Comparison of ENCODE assay signal across 8 cellular contexts in genomic region chr16:68022278-68022727, GRCh38. TPM values are rescaled to one million over a fixed set of nuclear protein-coding genes. Genes with fewer than 3 reads are reported as not detected.
A peak's percentile ranks its signal among the peaks of the same experiment; 100 is the strongest.
DNase-seq lines count a peak whose midpoint lies in the region; ATAC-seq, FAIRE-seq and TF ChIP-seq lines count a peak whose summit lies in the region.

No MANE protein-coding gene starts in this region.

- H3K27ac ChIP-seq in GM12878 (ENCODE audit: control insufficient read depth, insufficient read depth) (peak overlapping the region; percentile 87), transverse colon (peak overlapping the region; percentile 80 to 91 (median 88))

- no peak for FAIRE-seq in GM12878 (lab: Jason Lieb, UNC)

- DNase-seq in GM06990 (ENCODE audit: extremely low read depth, insufficient read length), result no peak
- DNase-seq in GM12878 (ENCODE audit: low read depth, low spot score), result no peak
- DNase-seq in lower leg skin (ENCODE audit: low spot score in 2 of 2), result no peak
- DNase-seq in transverse colon, result no peak
- DNase-seq in SHP77 treated with DMSO at 0.1 percent for 48 hours (lab: John Stamatoyannopoulos, UW), result no peak
- DNase-seq in globus pallidus (ENCODE audit: low spot score), result no peak
- DNase-seq in NCI-H1694 (lab: John Stamatoyannopoulos, UW), result no peak

- H3K79me2 ChIP-seq in GM12878 (ENCODE audit: control insufficient read depth, insufficient read depth, low read length), result peaks cover 34% of the 10 kb centered on the region

- H3K4me2 ChIP-seq in GM12878 (ENCODE audit: control insufficient read depth, insufficient read depth), result peak overlapping the region; percentile 84

- H3K36me3 ChIP-seq in GM06990 (ENCODE audit: control insufficient read depth, insufficient read depth, low read length), result peaks cover 4% of the 10 kb centered on the region; the same call in 1 of the 2 replicates
- peaks cover 0 to 15% of the 10 kb centered on the region in 2 experiments; a peak in 2 of 4 replicates for H3K36me3 ChIP-seq in GM12878 (ENCODE audit: control insufficient read depth in 2 of 2, insufficient read depth in 2 of 2, low read length in 1 of 2)
- peaks cover 0 to 2% (median 0%) of the 10 kb centered on the region in 4 donors for H3K36me3 ChIP-seq in transverse colon

- SMC1A ChIA-PET in GM12878 (lab: Charles Lee; ENCODE audit: uncharacterized antibody, unreplicated experiment), result interaction anchor here (0.7 to 1.1 kb wide), 3 partner anchors 14 to 130 kb away, joined by 3 read pairs; no protein-coding TSS in a partner anchor

- peak overlapping the region; percentile 99 for H3K9ac ChIP-seq in GM12878 (ENCODE audit: control insufficient read depth, insufficient read depth, low read length)

- RAD21 ChIA-PET in GM12878 (lab: Charles Lee; ENCODE audit: unreplicated experiment), result interaction anchor here (0.9 to 2.7 kb wide), 5 partner anchors 18 to 86 kb away, joined by 3 to 10 read pairs (median 3); no protein-coding TSS in a partner anchor

- H3K4me3 ChIP-seq in GM06990 (replicated peaks; ENCODE audit: low read depth, low read length) (peak overlapping the region; percentile 90), GM12878 (peak overlapping the region; percentile 99), lower leg skin (ENCODE audit: low read depth, poor library complexity, severe bottlenecking) (peak overlapping the region; percentile 94), transverse colon (peak overlapping the region; percentile 81 to 95 (median 87))

- intact Hi-C loops in GM12878 (cut with micrococcal nuclease; ENCODE audit: unreplicated experiment) (no loop called here), lower leg skin (cut with DNase I; ENCODE audit: low total_unique reads) (no loop called here), transverse colon (cut with DNase I; ENCODE audit: low total_unique reads) (no loop called here)

- H3K4me1 ChIP-seq in GM12878 (ENCODE audit: control insufficient read depth, insufficient read depth, low read length), result peaks cover 11% of the 10 kb centered on the region
- peaks cover 8 to 27% (median 21%) of the 10 kb centered on the region in 4 donors for H3K4me1 ChIP-seq in transverse colon

- CTCF ChIA-PET in GM12878 (lab: Yijun Ruan, JAX), result interaction anchor here (0.7 to 2.5 kb wide), 11 partner anchors 15 to 350 kb away, joined by 3 to 13 read pairs (median 4); no protein-coding TSS in a partner anchor

- TF ChIP-seq POLR2A in GM12878 (IDR thresholded peaks at IDR 0.05; ENCODE audit: low read depth, low read length) (no peak), lower leg skin (IDR thresholded peaks at IDR 0.05) (no peak), transverse colon (IDR thresholded peaks at IDR 0.05) (no peak)

- no peaks in the 10 kb centered on the region for H3K9me3 ChIP-seq in GM12878 (replicated peaks; ENCODE audit: control insufficient read depth, insufficient read depth, low read length)
- no peaks in the 10 kb centered on the region for H3K9me3 ChIP-seq in transverse colon

- no peak for TF ChIP-seq EP300 in GM12878 (IDR thresholded peaks at IDR 0.05; ENCODE audit: borderline replicate concordance in 1 of 2, control insufficient read depth in 1 of 2, low read depth in 2 of 2, low read length in 2 of 2)
- no peak for TF ChIP-seq EP300 in transverse colon (IDR thresholded peaks at IDR 0.05; ENCODE audit: low read depth)

- in situ Hi-C loops in GM12878 (cut with MboI), result no loop called here
- in situ Hi-C loops in transverse colon (cut with MboI; ENCODE audit: low pct_ligation_motif_present in 1 of 4, low pct_unique_long_range_greater_than_20kb in 1 of 4, low sequenced_read_pairs in 3 of 4), result no loop called here

- ATAC-seq in HG03442 (IDR thresholded peaks at IDR 0.05; ENCODE audit: unreplicated experiment) (peak; percentile 2), GM12878 (peak; percentile 48)

- POLR2A ChIA-PET in GM12878 (lab: Charles Lee), result interaction anchor here (0.8 to 1.4 kb wide), 7 partner anchors 9 to 149 kb away, joined by 3 to 5 read pairs (median 4); partner anchors contain the start of gene EDC4

- peak overlapping the region; percentile 92 for H2AFZ ChIP-seq in GM12878 (ENCODE audit: control insufficient read depth, low read depth, low read length)

- no TSS peak for BruUV-seq in GM12878 (replicated peaks; lab: Mats Ljungman, UMichigan)

- TF ChIP-seq CTCF in GM06990 (IDR thresholded peaks at IDR 0.05; ENCODE audit: insufficient read depth, low read length, poor library complexity, severe bottlenecking) (no peak), GM12878 (IDR thresholded peaks at IDR 0.05 in 2 of 3, conservative IDR thresholded peaks at IDR 0.05 in 1 of 3; ENCODE audit: control insufficient read depth in 2 of 3, extremely low read depth in 1 of 3, insufficient read depth in 1 of 3, low read depth in 3 of 3, low read length in 3 of 3) (no peak), lower leg skin (IDR thresholded peaks at IDR 0.05) (no peak), transverse colon (IDR thresholded peaks at IDR 0.05) (no peak)

- no peaks in the 10 kb centered on the region for H4K20me1 ChIP-seq in GM12878 (ENCODE audit: control insufficient read depth, insufficient read depth)

- H3K27me3 ChIP-seq in GM06990 (replicated peaks; ENCODE audit: control insufficient read depth, insufficient read depth, low read length) (no peaks in the 10 kb centered on the region), GM12878 (replicated peaks in 1 of 2; ENCODE audit: control insufficient read depth in 2 of 2, insufficient read depth in 2 of 2, low read length in 1 of 2) (no peaks in the 10 kb centered on the region), transverse colon (no peaks in the 10 kb centered on the region)

- no peak for TF ChIP-seq RAD21 in GM12878 (IDR thresholded peaks at IDR 0.05; ENCODE audit: insufficient read depth, low read depth, low read length)

- WGBS in GM12878 (ENCODE audit: insufficient coverage, insufficient replicate concordance, low lambda C conversion rate, missing lambda C conversion rate), result 21% methylated on average over 19 of the region's 19 CpGs
- 1 to 8% methylated on average over 15 to 19 of the region's 19 CpGs for WGBS in lower leg skin, 2 donors
- WGBS in transverse colon (ENCODE audit: low coverage in 1 of 2), 2 donors, result 9% methylated on average over 19 of the region's 19 CpGs; no CpG with 5 or more reads in 1 of the 2 donors

RNA-seq across cellular contexts. Expression of gene DDX28, which starts 0.7 kb away (rescaled TPM):
- total RNA-seq in GM12878 (2013; cell fraction: nucleolus; rRNA removed), result 13.7 and 15.9 TPM in 2 replicates
- total RNA-seq in GM12878 (2014; rRNA removed) (20.1 and 24.1 TPM in 2 replicates), GM12878 (2014; rRNA removed; fragmentation: Illumina TruSeq; extraction: Trizol) (14.8 and 15.8 TPM in 2 replicates), GM12878 (2021) (25.4 and 25.5 TPM in 2 replicates), lower leg skin (10 to 100 TPM; 11.0 to 21.1 (median 13.6) TPM), transverse colon (10 to 100 TPM in 1 of 4 donors, 1 to 10 TPM in 3; 4.8 to 13.1 (median 6.2) TPM)
- polyA plus RNA-seq in GM12878 (2011; ENCODE audit: low read depth), result 12.2 TPM
- polyA plus RNA-seq in GM12878 (2011; rRNA removed) (10.3 and 15.3 TPM in 2 replicates), GM12878 (2014; fragmentation: Illumina TruSeq; extraction: Trizol) (14.3 and 14.5 TPM in 2 replicates), GM12878 (2014; fragmentation: Nextera tagmentation; extraction: Ambion mirVana) (1 to 10 TPM; 3.6 to 7.2 TPM), GM12878 (2014; rRNA removed) (29.3 and 32.3 TPM in 2 replicates), GM12878 (2016; fragmentation: Nextera tagmentation; extraction: Ambion mirVana) (10 to 100 TPM; 34.1 to 40.4 TPM)
- 14.2 and 21.8 TPM in 2 replicates for polyA plus RNA-seq in GM12878 (2011; cell fraction: cytosol; rRNA removed)
- 15.9 and 17.2 TPM in 2 replicates for polyA plus RNA-seq in GM12878 (2011; cell fraction: nucleus; rRNA removed)
- 13.2 and 14.4 TPM in 2 replicates for polyA plus RNA-seq in GM12878 (2012)
- polyA minus RNA-seq in GM12878 (2011; rRNA and poly(A)+ RNA removed), result 12.5 and 19.6 TPM in 2 replicates
- 3.5 and 6.2 TPM in 2 replicates for polyA minus RNA-seq in GM12878 (2011; cell fraction: cytosol; rRNA and poly(A)+ RNA removed)
- polyA minus RNA-seq in GM12878 (2011; cell fraction: nucleus; rRNA and poly(A)+ RNA removed), result 12.8 and 17.3 TPM in 2 replicates

RNA-seq across cellular contexts. Expression of gene DUS2, which starts 0.8 kb away (rescaled TPM):
- total RNA-seq in GM12878 (2013; cell fraction: nucleolus; rRNA removed), result 38.8 and 41.3 TPM in 2 replicates
- 28.7 and 33.5 TPM in 2 replicates for total RNA-seq in GM12878 (2014; rRNA removed)
- 25.8 and 26.4 TPM in 2 replicates for total RNA-seq in GM12878 (2014; rRNA removed; fragmentation: Illumina TruSeq; extraction: Trizol)
- 25.2 and 28.1 TPM in 2 replicates for total RNA-seq in GM12878 (2021)
- polyA plus RNA-seq in GM12878 (2011; ENCODE audit: low read depth), result 22.0 TPM
- 12.4 and 17.9 TPM in 2 replicates for polyA plus RNA-seq in GM12878 (2011; rRNA removed)
- 24.7 and 29.1 TPM in 2 replicates for polyA plus RNA-seq in GM12878 (2011; cell fraction: cytosol; rRNA removed)
- 45.5 and 48.1 TPM in 2 replicates for polyA plus RNA-seq in GM12878 (2011; cell fraction: nucleus; rRNA removed)
- polyA plus RNA-seq in GM12878 (2012), result 23.1 and 24.4 TPM in 2 replicates
- 18.9 and 24.6 TPM in 2 replicates for polyA plus RNA-seq in GM12878 (2014; fragmentation: Illumina TruSeq; extraction: Trizol)
- 1 to 10 TPM; 4.8 to 7.8 TPM for polyA plus RNA-seq in GM12878 (2014; fragmentation: Nextera tagmentation; extraction: Ambion mirVana)
- 21.7 and 23.0 TPM in 2 replicates for polyA plus RNA-seq in GM12878 (2014; rRNA removed)
- 10 to 100 TPM; 28.9 to 32.3 TPM for polyA plus RNA-seq in GM12878 (2016; fragmentation: Nextera tagmentation; extraction: Ambion mirVana)
- polyA minus RNA-seq in GM12878 (2011; rRNA and poly(A)+ RNA removed), result 23.3 and 26.8 TPM in 2 replicates
- polyA minus RNA-seq in GM12878 (2011; cell fraction: cytosol; rRNA and poly(A)+ RNA removed), result 10.0 TPM in 2 replicates
- 17.7 and 24.9 TPM in 2 replicates for polyA minus RNA-seq in GM12878 (2011; cell fraction: nucleus; rRNA and poly(A)+ RNA removed)
- total RNA-seq in lower leg skin, result 10 to 100 TPM; 13.7 to 24.0 (median 14.8) TPM
- 10 to 100 TPM in 3 of 4 donors, 1 to 10 TPM in 1; 9.2 to 13.1 (median 11.2) TPM for total RNA-seq in transverse colon

RNA-seq across cellular contexts. Expression of gene DPEP2NB, which starts 6.6 kb away (rescaled TPM):
- not detected in 2 replicates for total RNA-seq in GM12878 (2013; cell fraction: nucleolus; rRNA removed)
- not detected in 2 replicates for total RNA-seq in GM12878 (2014; rRNA removed)
- total RNA-seq in GM12878 (2014; rRNA removed; fragmentation: Illumina TruSeq; extraction: Trizol), result not detected in 2 replicates
- not detected in 2 replicates for total RNA-seq in GM12878 (2021)
- polyA plus RNA-seq in GM12878 (2011; ENCODE audit: low read depth), result not detected
- not detected in 2 replicates for polyA plus RNA-seq in GM12878 (2011; rRNA removed)
- polyA plus RNA-seq in GM12878 (2011; cell fraction: cytosol; rRNA removed), result 0.05 TPM in 1 of 2 replicates, not detected in the other
- polyA plus RNA-seq in GM12878 (2011; cell fraction: nucleus; rRNA removed), result not detected in 2 replicates
- not detected in 2 replicates for polyA plus RNA-seq in GM12878 (2012)
- not detected in 2 replicates for polyA plus RNA-seq in GM12878 (2014; fragmentation: Illumina TruSeq; extraction: Trizol)
- polyA plus RNA-seq in GM12878 (2014; fragmentation: Nextera tagmentation; extraction: Ambion mirVana), result not detected
- not detected in 2 replicates for polyA plus RNA-seq in GM12878 (2014; rRNA removed)
- polyA plus RNA-seq in GM12878 (2016; fragmentation: Nextera tagmentation; extraction: Ambion mirVana), result not detected
- polyA minus RNA-seq in GM12878 (2011; rRNA and poly(A)+ RNA removed), result not detected in 2 replicates
- not detected in 2 replicates for polyA minus RNA-seq in GM12878 (2011; cell fraction: cytosol; rRNA and poly(A)+ RNA removed)
- not detected in 2 replicates for polyA minus RNA-seq in GM12878 (2011; cell fraction: nucleus; rRNA and poly(A)+ RNA removed)
- not detected for total RNA-seq in lower leg skin
- total RNA-seq in transverse colon, result not detected

RNA-seq across cellular contexts. Expression of gene DPEP2, which starts 23.0 kb away (rescaled TPM):
- 1.6 and 3.5 TPM in 2 replicates for total RNA-seq in GM12878 (2013; cell fraction: nucleolus; rRNA removed)
- 2.8 and 3.4 TPM in 2 replicates for total RNA-seq in GM12878 (2014; rRNA removed)
- 0.78 and 1.0 TPM in 2 replicates for total RNA-seq in GM12878 (2014; rRNA removed; fragmentation: Illumina TruSeq; extraction: Trizol)
- 1.9 and 2.7 TPM in 2 replicates for total RNA-seq in GM12878 (2021)
- polyA plus RNA-seq in GM12878 (2011; ENCODE audit: low read depth), result 3.9 TPM
- 0.04 TPM in 1 of 2 replicates, not detected in the other for polyA plus RNA-seq in GM12878 (2011; rRNA removed)
- polyA plus RNA-seq in GM12878 (2011; cell fraction: cytosol; rRNA removed), result 0.15 TPM in 1 of 2 replicates, not detected in the other
- 0.06 and 0.34 TPM in 2 replicates for polyA plus RNA-seq in GM12878 (2011; cell fraction: nucleus; rRNA removed)
- 5.0 and 5.8 TPM in 2 replicates for polyA plus RNA-seq in GM12878 (2012)
- 1.5 and 1.9 TPM in 2 replicates for polyA plus RNA-seq in GM12878 (2014; fragmentation: Illumina TruSeq; extraction: Trizol)
- 1 to 10 TPM in 1 of 2 experiments, under 1 TPM in 1; 0.74 to 1.1 TPM for polyA plus RNA-seq in GM12878 (2014; fragmentation: Nextera tagmentation; extraction: Ambion mirVana)
- polyA plus RNA-seq in GM12878 (2014; rRNA removed), result 2.4 and 2.5 TPM in 2 replicates
- 1 to 10 TPM; 2.5 to 4.0 TPM for polyA plus RNA-seq in GM12878 (2016; fragmentation: Nextera tagmentation; extraction: Ambion mirVana)
- 2.4 TPM in 1 of 2 replicates, not detected in the other for polyA minus RNA-seq in GM12878 (2011; rRNA and poly(A)+ RNA removed)
- not detected in 2 replicates for polyA minus RNA-seq in GM12878 (2011; cell fraction: cytosol; rRNA and poly(A)+ RNA removed)
- not detected in 2 replicates for polyA minus RNA-seq in GM12878 (2011; cell fraction: nucleus; rRNA and poly(A)+ RNA removed)
- 1 to 10 TPM in 3 of 4 donors, under 1 TPM in 1; 0.52 to 5.9 (median 1.7) TPM for total RNA-seq in lower leg skin
- total RNA-seq in transverse colon, result 1 to 10 TPM; 1.5 to 4.4 (median 1.5) TPM

RNA-seq across cellular contexts. Expression of gene DPEP3, which starts 42.0 kb away (rescaled TPM):
- 0.19 TPM in 1 of 2 replicates, not detected in the other for total RNA-seq in GM12878 (2013; cell fraction: nucleolus; rRNA removed)
- total RNA-seq in GM12878 (2014; rRNA removed) (0.11 TPM in 1 of 2 replicates, not detected in the other), GM12878 (2014; rRNA removed; fragmentation: Illumina TruSeq; extraction: Trizol) (not detected in 2 replicates), GM12878 (2021) (not detected in 2 replicates), lower leg skin (under 1 TPM in 2 of 4 donors, not detected in 2; 0.15 to 0.26 TPM), transverse colon (not detected)
- not detected for polyA plus RNA-seq in GM12878 (2011; ENCODE audit: low read depth)
- polyA plus RNA-seq in GM12878 (2011; rRNA removed) (not detected in 2 replicates), GM12878 (2014; fragmentation: Illumina TruSeq; extraction: Trizol) (not detected in 2 replicates), GM12878 (2014; fragmentation: Nextera tagmentation; extraction: Ambion mirVana) (not detected), GM12878 (2014; rRNA removed) (not detected in 2 replicates), GM12878 (2016; fragmentation: Nextera tagmentation; extraction: Ambion mirVana) (not detected)
- not detected in 2 replicates for polyA plus RNA-seq in GM12878 (2011; cell fraction: cytosol; rRNA removed)
- polyA plus RNA-seq in GM12878 (2011; cell fraction: nucleus; rRNA removed), result 0.06 and 0.16 TPM in 2 replicates
- 0.09 TPM in 1 of 2 replicates, not detected in the other for polyA plus RNA-seq in GM12878 (2012)
- polyA minus RNA-seq in GM12878 (2011; rRNA and poly(A)+ RNA removed), result 0.10 TPM in 1 of 2 replicates, not detected in the other
- not detected in 2 replicates for polyA minus RNA-seq in GM12878 (2011; cell fraction: cytosol; rRNA and poly(A)+ RNA removed)
- not detected in 2 replicates for polyA minus RNA-seq in GM12878 (2011; cell fraction: nucleus; rRNA and poly(A)+ RNA removed)
